12 cellular contexts compared by ENCODE assay signal in genomic region chr1:32454726-32455125, GRCh38. TPM values are rescaled to one million over a fixed set of nuclear protein-coding genes. Genes with fewer than 3 reads are reported as not detected.
DNase-seq lines count a peak whose midpoint lies in the region; ATAC-seq and TF ChIP-seq lines count a peak whose summit lies in the region.
"Had no signal": no experiment of that assay in that cellular context is flagged by ENCODE, and none has a peak within 500 bp of the region (broad histone marks: within the 10 kb centered on the region; RNA-seq: fewer than 3 reads in every experiment).

No MANE protein-coding gene starts in this region.

- H3K9me3 ChIP-seq in HAP-1: peaks cover 5% of the 10 kb centered on the region; the same call in 1 of the 2 replicates
- peaks cover 0 to 5% (median 3%) of the 10 kb centered on the region in 4 donors for H3K9me3 ChIP-seq in sigmoid colon
- H3K9me3 ChIP-seq: Caco-2 had no signal

- H2BK120ac ChIP-seq in mesendoderm (ENCODE audit: low read depth, low read length): no peak overlapping the region

- no peak overlapping the region for H2AK5ac ChIP-seq in mesendoderm (ENCODE audit: low read length)

- in situ Hi-C loops in HAP-1 (cut with MboI; ENCODE audit: low sequenced_read_pairs) (no loop called here), brain microvascular endothelial cell (cut with HindIII; ENCODE audit: low pct_ligation_motif_present, low sequenced_read_pairs) (no loop called here)

- H3K27ac ChIP-seq in brain microvascular endothelial cell (no peak overlapping the region), mesendoderm (ENCODE audit: low read depth, low read length) (no peak overlapping the region), sigmoid colon (no peak overlapping the region)

- no peaks in the 10 kb centered on the region for H3K79me2 ChIP-seq in mesendoderm (ENCODE audit: control insufficient read depth, insufficient read depth, low read length)

- no peak overlapping the region for H3K9ac ChIP-seq in mesendoderm (ENCODE audit: low read length)

- intact Hi-C loops in sigmoid colon (cut with DNase I): no loop called here

- H3K18ac ChIP-seq in mesendoderm (ENCODE audit: low read length): no peak overlapping the region

- H3K27me3 ChIP-seq in HAP-1 (ENCODE audit: low read depth): no peaks in the 10 kb centered on the region
- H3K27me3 ChIP-seq in brain microvascular endothelial cell (replicated peaks): no peaks in the 10 kb centered on the region
- H3K27me3 ChIP-seq in mesendoderm (ENCODE audit: insufficient read depth, low read length, poor library complexity): no peaks in the 10 kb centered on the region
- no peaks in the 10 kb centered on the region for H3K27me3 ChIP-seq in sigmoid colon

- no peak overlapping the region for H3K4me3 ChIP-seq in HAP-1
- no peak overlapping the region for H3K4me3 ChIP-seq in brain microvascular endothelial cell (ENCODE audit: low read depth, low read length)
- no peak overlapping the region for H3K4me3 ChIP-seq in mesendoderm (ENCODE audit: low read length)
- H3K4me3 ChIP-seq in sigmoid colon: no peak overlapping the region

- H2BK15ac ChIP-seq in mesendoderm (replicated peaks; ENCODE audit: low read depth): no peak overlapping the region

- H2BK5ac ChIP-seq in mesendoderm (ENCODE audit: low read length): no peak overlapping the region

- no CpG with 5 or more reads among the region's 1 CpG for WGBS in mesendoderm (ENCODE audit: extremely low coverage, insufficient coverage, low lambda C conversion rate)
- WGBS in sigmoid colon, 2 donors: 49 to 68% methylated on average over 1 of the region's 1 CpG

- ATAC-seq in HG03097 (IDR thresholded peaks at IDR 0.05; ENCODE audit: low FRiP score, unreplicated experiment): no peak
- no peak for ATAC-seq in stimulated activated naive CD8-positive, alpha-beta T cell treated with anti-CD3 and anti-CD28 coated beads, Interleukin-15, Interleukin-2, amounts not matched to agents 100 U/mL and 50 U/mL, for 24 hours

- H3K36me3 ChIP-seq in HAP-1 (replicated peaks): no peaks in the 10 kb centered on the region
- H3K36me3 ChIP-seq in brain microvascular endothelial cell (replicated peaks): no peaks in the 10 kb centered on the region
- H3K36me3 ChIP-seq in mesendoderm (ENCODE audit: control insufficient read depth, insufficient read depth, low read length): no peaks in the 10 kb centered on the region
- no peaks in the 10 kb centered on the region for H3K36me3 ChIP-seq in sigmoid colon

- DNase-seq in HAP-1 (ENCODE audit: low spot score in 2 of 2) (peak; percentile 34 to 73), NCI-H2107 treated with DMSO at 0.1 percent for 48 hours (lab: John Stamatoyannopoulos, UW; ENCODE audit: unreplicated experiment) (peak; percentile 56), brain microvascular endothelial cell (peak; percentile 55), mesendoderm (peak; percentile 84), LoVo (ENCODE audit: low spot score) (no peak), sigmoid colon (no peak)
- no peak for DNase-seq in stimulated activated naive CD8-positive, alpha-beta T cell treated with anti-CD3 and anti-CD28 coated beads, Interleukin-15, Interleukin-2, amounts not matched to agents 100 U/mL and 50 U/mL, for 24 hours
- DNase-seq: Caco-2, foreskin melanocyte, KBM-7 had no signal

- TF ChIP-seq EP300 in sigmoid colon (IDR thresholded peaks at IDR 0.05): no peak

- H4K8ac ChIP-seq in mesendoderm (ENCODE audit: low read depth, low read length): no peak overlapping the region

- H3K4ac ChIP-seq in mesendoderm (ENCODE audit: low read depth, low read length): no peak overlapping the region

- no peak for TF ChIP-seq POLR2A in sigmoid colon (IDR thresholded peaks at IDR 0.05)

- H3K23ac ChIP-seq in mesendoderm (ENCODE audit: low read length): no peak overlapping the region

- H4K5ac ChIP-seq in mesendoderm (ENCODE audit: low read length): no peak overlapping the region

- TF ChIP-seq CTCF in brain microvascular endothelial cell (IDR thresholded peaks at IDR 0.05; ENCODE audit: low read depth, low read length, missing control alignments): no peak
- no peak for TF ChIP-seq CTCF in sigmoid colon (IDR thresholded peaks at IDR 0.05)

- H3K79me1 ChIP-seq in mesendoderm (ENCODE audit: low read length): no peaks in the 10 kb centered on the region

- H3K4me2 ChIP-seq in mesendoderm (ENCODE audit: low read length): no peak overlapping the region

- H3K4me1 ChIP-seq in HAP-1: no peaks in the 10 kb centered on the region
- H3K4me1 ChIP-seq in mesendoderm (ENCODE audit: control insufficient read depth, low read depth, low read length): no peaks in the 10 kb centered on the region
- no peaks in the 10 kb centered on the region for H3K4me1 ChIP-seq in sigmoid colon
- H3K4me1 ChIP-seq: Caco-2 had no signal

- no peak overlapping the region for H3K56ac ChIP-seq in mesendoderm (ENCODE audit: low read length)

RNA-seq across cellular contexts. Expression of gene ZBTB8B, which starts 10.1 kb away (rescaled TPM):
- polyA plus RNA-seq in mesendoderm (2013, experiment 1 of 2): 0.59 TPM
- 0.59 TPM for polyA plus RNA-seq in mesendoderm (2013, experiment 2 of 2)
- under 1 TPM in 3 of 4 donors, not detected in 1; under 0.01 TPM for total RNA-seq in sigmoid colon
- under 1 TPM in 1 of 3 donors, not detected in 2; 0.01 TPM for polyA plus RNA-seq in sigmoid colon
- total RNA-seq: activated T-helper 1 cell treated with anti-CD3 and anti-CD28 coated beads, Interleukin-12 subunit alpha, Interleukin-12 subunit beta, Interleukin-2, Interleukin-4 antibody, amounts not matched to agents 30 ng/mL and 10 ng/mL and 1 ng/mL, durations not matched to agents 14 hours and 24 hours and 36 hours; Caco-2 had no signal

Comparison
In these comparisons a context has a peak if more than half of its experiments do, and no peak if none do; other contexts are left out.
1. DNase-seq: peak in HAP-1 (2 of 2), NCI-H2107 treated with DMSO at 0.1 percent for 48 hours (single experiment), brain microvascular endothelial cell (single experiment) and mesendoderm (single experiment); none in LoVo (single experiment), sigmoid colon (single experiment) and stimulated activated naive CD8-positive, alpha-beta T cell treated with anti-CD3 and anti-CD28 coated beads, Interleukin-15, Interleukin-2, amounts not matched to agents 100 U/mL and 50 U/mL, for 24 hours (single experiment).